Comparison of ENCODE assay signal across 11 cellular contexts in genomic region chr2:181264436-181264835, GRCh38.
"Had no signal": no experiment of that assay in that cellular context is flagged by ENCODE, and none has a peak within 500 bp of the region (broad histone marks: within the 10 kb centered on the region; RNA-seq: fewer than 3 reads in every experiment).

No MANE protein-coding gene starts in this region.

- DNase-seq: effector memory CD8-positive, alpha-beta T cell; left colon; left ventricle myocardium superior; midbrain; psoas muscle; retina; right lobe of liver; stimulated activated CD4-positive, alpha-beta T cell treated with anti-CD3 and anti-CD28 coated beads, Interleukin-2, amount 100 ng/mL, for 48 hours; stimulated activated naive CD4-positive, alpha-beta T cell treated with Interleukin-2 at 50 U/mL for 16 hours; thyroid gland had no signal

- ATAC-seq: effector memory CD8-positive, alpha-beta T cell; gastroesophageal sphincter; left colon; left ventricle myocardium superior; psoas muscle; right lobe of liver had no signal
